ENCODE assay signal across 33 cellular contexts in the genomic region with DNA sequence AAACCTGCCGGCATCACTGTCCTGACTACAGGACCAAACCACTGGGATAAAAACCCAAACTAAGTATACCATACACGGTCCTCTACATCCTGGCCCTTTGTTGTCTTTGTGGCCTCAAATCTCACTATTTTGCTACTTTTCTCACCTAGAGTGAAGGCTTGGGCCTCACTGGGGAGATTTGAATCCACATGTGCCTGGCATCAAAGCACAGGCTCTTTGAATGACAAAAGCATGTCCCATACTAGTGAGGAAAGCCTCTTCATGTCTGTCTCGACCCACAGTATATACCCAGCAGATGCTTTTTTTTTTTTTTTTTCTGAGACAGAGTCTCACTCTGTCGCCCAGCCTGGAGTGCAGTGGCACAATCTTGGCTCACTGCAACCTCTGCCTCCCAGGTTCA.
"Had no signal": no experiment of that assay in that cellular context is flagged by ENCODE, and none has a peak within 500 bp of the region (broad histone marks: within the 10 kb centered on the region; RNA-seq: fewer than 3 reads in every experiment).

No MANE protein-coding gene starts in this region.

- H3K27ac Mint-ChIP-seq: activated CD4-positive, alpha-beta memory T cell treated with anti-CD3 and anti-CD28 coated beads for 36 hours; activated CD4-positive, alpha-beta T cell treated with anti-CD3 and anti-CD28 coated beads for 36 hours; activated naive CD8-positive, alpha-beta T cell treated with anti-CD3 and anti-CD28 coated beads for 36 hours; activated T-cell treated with anti-CD3 and anti-CD28 coated beads, Interleukin-2, amount 50 U/mL, for 72 hours; activated T-helper 17 cell treated with anti-CD3 and anti-CD28 coated beads, Interleukin-2, amount 50 U/mL, for 72 hours had no signal

- ATAC-seq: activated CD4-positive, alpha-beta T cell treated with anti-CD3 and anti-CD28 coated beads for 36 hours; activated CD4-positive, CD25-positive, alpha-beta regulatory T cell treated with anti-CD3 and anti-CD28 coated beads, Interleukin-2, amount 50 U/mL, for 24 hours; activated T-cell treated with anti-CD3 and anti-CD28 coated beads, Interleukin-2, amount 50 U/mL, for 72 hours; activated T-helper 17 cell treated with anti-CD3 and anti-CD28 coated beads, Interleukin-2, amount 50 U/mL, for 72 hours had no signal

- H3K36me3 ChIP-seq: MG63, WERI-Rb-1 had no signal

- H3K27ac ChIP-seq: PC-9, RWPE1, SK-N-MC, WERI-Rb-1 had no signal

- H3K4me3 Mint-ChIP-seq: activated CD4-positive, alpha-beta memory T cell treated with anti-CD3 and anti-CD28 coated beads for 36 hours; activated CD4-positive, alpha-beta T cell treated with anti-CD3 and anti-CD28 coated beads for 36 hours; activated naive CD8-positive, alpha-beta T cell treated with anti-CD3 and anti-CD28 coated beads for 36 hours; activated T-cell treated with anti-CD3 and anti-CD28 coated beads, Interleukin-2, amount 50 U/mL, for 72 hours; activated T-helper 17 cell treated with anti-CD3 and anti-CD28 coated beads, Interleukin-2, amount 50 U/mL, for 72 hours had no signal

- FAIRE-seq: RCC 7860 had no signal

- H3K36me3 Mint-ChIP-seq: activated CD4-positive, alpha-beta memory T cell treated with anti-CD3 and anti-CD28 coated beads for 36 hours; activated naive CD8-positive, alpha-beta T cell treated with anti-CD3 and anti-CD28 coated beads for 36 hours had no signal

- H2AFZ ChIP-seq: PC-9 had no signal

- H3K4me3 ChIP-seq: MG63, PC-9, SK-N-MC had no signal

- DNase-seq: activated CD4-positive, alpha-beta memory T cell treated with anti-CD3 and anti-CD28 coated beads for 36 hours; activated CD4-positive, alpha-beta T cell treated with anti-CD3 and anti-CD28 coated beads for 36 hours; activated CD4-positive, alpha-beta T cell treated with anti-CD3 and anti-CD28 coated beads, Interleukin-2, amount 50 U/mL, for 1 hour; activated effector memory CD4-positive, alpha-beta T cell treated with anti-CD3 and anti-CD28 coated beads, Interleukin-2, amount 50 U/mL, for 16 hours; activated naive CD4-positive, alpha-beta T cell; activated naive CD4-positive, alpha-beta T cell treated with anti-CD3 and anti-CD28 coated beads, Interleukin-2, amount 50 U/mL, for 16 hours; activated naive CD8-positive, alpha-beta T cell treated with anti-CD3 and anti-CD28 coated beads for 36 hours; activated T-cell treated with anti-CD3 and anti-CD28 coated beads, Interleukin-2, amount 50 U/mL, for 1 hour; activated T-cell treated with anti-CD3 and anti-CD28 coated beads, Interleukin-2, amount 50 U/mL, for 72 hours; amniotic stem cell; aorta; Kasumi-1; KG1; NCI-H1048; NCI-H1105 treated with DMSO at 0.1 percent for 48 hours; NCI-H1436; NCI-H1694; NCI-H1930; NCI-H2081 treated with DMSO at 0.1 percent for 48 hours; NCI-H510A; NCI-H526; NCI-H748 treated with DMSO at 0.1 percent for 48 hours; NK-92 treated with Interleukin-12 subunit alpha and Interleukin-12 subunit beta, amount 100 ng/mL, for 24 hours; PC-9; Right ventricle myocardium superior; T1000; WERI-Rb-1 had no signal

- H3K9me3 Mint-ChIP-seq: activated CD4-positive, alpha-beta memory T cell treated with anti-CD3 and anti-CD28 coated beads for 36 hours; activated naive CD8-positive, alpha-beta T cell treated with anti-CD3 and anti-CD28 coated beads for 36 hours; activated T-cell treated with anti-CD3 and anti-CD28 coated beads, Interleukin-2, amount 50 U/mL, for 72 hours; activated T-helper 17 cell treated with anti-CD3 and anti-CD28 coated beads, Interleukin-2, amount 50 U/mL, for 72 hours had no signal

- H3K27me3 ChIP-seq: MG63 had no signal

- H3K4me2 ChIP-seq: PC-9 had no signal

- H3K9me3 ChIP-seq: MG63 had no signal

- H3K4me1 Mint-ChIP-seq: activated CD4-positive, alpha-beta T cell treated with anti-CD3 and anti-CD28 coated beads for 36 hours; activated naive CD8-positive, alpha-beta T cell treated with anti-CD3 and anti-CD28 coated beads for 36 hours; activated T-helper 17 cell treated with anti-CD3 and anti-CD28 coated beads, Interleukin-2, amount 50 U/mL, for 72 hours had no signal
